In the genomic region with DNA sequence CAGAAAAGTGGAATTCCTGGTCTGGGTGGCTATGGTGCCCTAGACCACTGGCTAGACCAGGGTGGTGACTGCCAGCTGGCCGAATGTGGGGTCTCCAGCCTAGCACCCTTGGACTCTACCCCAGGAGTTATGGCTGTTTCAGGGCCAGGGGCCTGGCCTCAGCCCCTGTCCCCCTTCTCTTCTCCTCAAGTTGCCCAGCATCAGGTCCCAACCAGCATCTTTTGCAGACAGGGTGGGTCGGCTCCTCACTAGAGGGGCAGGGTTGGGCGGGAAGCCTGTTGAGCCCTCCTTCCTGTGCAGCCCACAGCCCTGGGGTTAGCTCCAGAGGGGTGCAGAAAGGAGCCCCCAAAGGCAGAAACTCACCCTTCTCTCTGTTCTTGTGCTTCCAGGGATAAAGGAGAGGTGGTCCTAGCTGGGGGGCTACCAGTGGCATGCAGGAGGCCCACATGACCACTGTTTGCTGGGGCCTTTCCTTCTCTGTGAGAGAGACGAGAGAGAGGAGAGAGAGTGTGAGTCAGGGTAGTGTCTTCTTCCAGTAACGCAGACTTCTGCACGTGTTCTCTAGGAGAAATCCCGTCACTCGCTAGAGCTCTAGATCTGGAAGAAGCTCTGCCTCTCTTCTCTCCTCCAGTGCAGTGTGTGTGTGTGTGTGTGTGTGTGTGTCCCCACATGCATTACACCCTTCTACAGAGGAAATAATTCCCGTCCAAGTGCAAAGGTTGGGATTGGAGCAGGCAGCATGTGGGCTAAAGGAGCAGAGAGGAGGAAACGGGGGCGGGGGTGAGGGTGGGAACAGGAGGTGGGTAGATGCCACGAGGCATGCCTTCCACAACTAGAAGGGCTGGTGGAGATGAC, we compare ENCODE assay signal across 11 cellular contexts.
DNase-seq lines count a peak whose midpoint lies in the region; ATAC-seq and TF ChIP-seq lines count a peak whose summit lies in the region.
"Had no signal": no experiment of that assay in that cellular context is flagged by ENCODE, and none has a peak within 500 bp of the region (broad histone marks: within the 10 kb centered on the region; RNA-seq: fewer than 3 reads in every experiment).

No MANE protein-coding gene starts in this region.

- BruUV-seq in MCF 10A (replicated peaks; lab: Mats Ljungman, UMichigan) = TSS peak; percentile 19
- no TSS peak for BruUV-seq in mammary epithelial cell (replicated peaks; lab: Mats Ljungman, UMichigan)

- H3K4me3 ChIP-seq in mammary epithelial cell (replicated peaks in 1 of 3; ENCODE audit: insufficient read depth in 1 of 3, low read depth in 2 of 3, low read length in 3 of 3) (no peak overlapping the region), lower leg skin (ENCODE audit: low read depth, poor library complexity, severe bottlenecking) (no peak overlapping the region), upper lobe of right lung (no peak overlapping the region)

- H3K27me3 ChIP-seq in mammary epithelial cell (ENCODE audit: insufficient read depth, low read length) (no peaks in the 10 kb centered on the region), upper lobe of right lung (no peaks in the 10 kb centered on the region)

- intact Hi-C loops in MCF 10A (cut with micrococcal nuclease) = no loop called here
- intact Hi-C loops in mammary epithelial cell (cut with micrococcal nuclease) = no loop called here
- intact Hi-C loops in lower leg skin (cut with DNase I; ENCODE audit: low total_unique reads) = no loop called here
- intact Hi-C loops in upper lobe of right lung (cut with DNase I) = no loop called here

- H3K79me2 ChIP-seq in mammary epithelial cell (ENCODE audit: insufficient read depth, low read length) = peaks cover 96% of the 10 kb centered on the region

- TF ChIP-seq CTCF in MCF 10A (IDR thresholded peaks at IDR 0.05; ENCODE audit: unreplicated experiment) (no peak), mammary epithelial cell (conservative IDR thresholded peaks at IDR 0.05 in 1 of 2, IDR thresholded peaks at IDR 0.05 in 1 of 2; ENCODE audit: extremely low read depth in 1 of 2, insufficient read depth in 1 of 2, low read depth in 1 of 2, low read length in 2 of 2) (no peak), lower leg skin (IDR thresholded peaks at IDR 0.05) (no peak), upper lobe of right lung (IDR thresholded peaks at IDR 0.05) (no peak)

- H3K9me3 ChIP-seq in mammary epithelial cell (replicated peaks; ENCODE audit: insufficient read depth, low read length) (no peaks in the 10 kb centered on the region), upper lobe of right lung (no peaks in the 10 kb centered on the region)

- H3K4me1 ChIP-seq in mammary epithelial cell (ENCODE audit: insufficient read depth, low read length) = peaks cover 13% of the 10 kb centered on the region
- peaks cover 18% of the 10 kb centered on the region for H3K4me1 ChIP-seq in upper lobe of right lung

- no peak for DNase-seq in MCF 10A (ENCODE audit: unreplicated experiment)
- DNase-seq in mammary epithelial cell = no peak
- DNase-seq in dermis blood vessel endothelial cell = peak; percentile 59
- peak; percentile 16 to 70 for DNase-seq in lower leg skin (ENCODE audit: low spot score in 2 of 2)
- DNase-seq in upper lobe of right lung = peak; percentile 56
- DNase-seq in pons (ENCODE audit: low spot score) = no peak
- DNase-seq in NOMO-1 treated with dmso at 0.1 percent for 144 hours (lab: John Stamatoyannopoulos, UW; ENCODE audit: unreplicated experiment) = no peak
- DNase-seq in NCI-H128 (lab: John Stamatoyannopoulos, UW; ENCODE audit: unreplicated experiment) = no peak
- DNase-seq: activated CD4-positive, alpha-beta T cell treated with anti-CD3 and anti-CD28 coated beads, Interleukin-2, amount 50 U/mL, for 1 hour; cerebellar nuclear complex; NCI-H1105 treated with DMSO at 0.1 percent for 48 hours had no signal

- no peak overlapping the region for H3K4me3 Mint-ChIP-seq in MCF 10A (ENCODE audit: unreplicated experiment)

- POLR2A ChIA-PET in MCF 10A (lab: Yijun Ruan, JAX) = interaction anchor here (1.5 kb wide), 1 partner anchor 27 kb away, joined by 4 read pairs; no protein-coding TSS in a partner anchor

- no peak for TF ChIP-seq POLR2A in lower leg skin (IDR thresholded peaks at IDR 0.05)

- 92% methylated on average over 9 of the region's 12 CpGs for WGBS in mammary epithelial cell (ENCODE audit: low coverage, missing lambda C conversion rate)
- 22 to 26% methylated on average over 10 to 12 of the region's 12 CpGs for WGBS in lower leg skin, 2 donors

- peaks cover 44% of the 10 kb centered on the region for H4K20me1 ChIP-seq in mammary epithelial cell (ENCODE audit: insufficient read depth, low read length)

- no peak overlapping the region for H3K9ac ChIP-seq in mammary epithelial cell (ENCODE audit: insufficient read depth, low read length)

- peaks cover 16% of the 10 kb centered on the region for H3K4me1 Mint-ChIP-seq in MCF 10A (ENCODE audit: insufficient read depth, unreplicated experiment)

- peaks cover 22% of the 10 kb centered on the region for H3K36me3 Mint-ChIP-seq in MCF 10A (ENCODE audit: insufficient read depth, unreplicated experiment)

- no peak overlapping the region for H2AFZ ChIP-seq in mammary epithelial cell (ENCODE audit: low read depth, low read length)

- no peak overlapping the region for H3K4me2 ChIP-seq in mammary epithelial cell (ENCODE audit: insufficient read depth, low read depth, low read length)

- in situ Hi-C loops in mammary epithelial cell (cut with MboI; ENCODE audit: low sequenced_read_pairs in 2 of 2) = no loop called here

- ATAC-seq in upper lobe of right lung = peak; percentile 2

- dilution Hi-C loops in mammary epithelial cell (cut with HindIII; ENCODE audit: low sequenced_read_pairs) = no loop called here

- no peaks in the 10 kb centered on the region for H3K27me3 Mint-ChIP-seq in MCF 10A (ENCODE audit: insufficient read depth, unreplicated experiment)

- H3K36me3 ChIP-seq in mammary epithelial cell (ENCODE audit: insufficient read depth, low read length) = peaks cover 7% of the 10 kb centered on the region
- no peaks in the 10 kb centered on the region for H3K36me3 ChIP-seq in upper lobe of right lung

- H3K27ac Mint-ChIP-seq in MCF 10A (ENCODE audit: low read depth, unreplicated experiment) = peak overlapping the region; percentile 9

- H3K27ac ChIP-seq in mammary epithelial cell (ENCODE audit: insufficient read depth, low read depth, low read length) (no peak overlapping the region), upper lobe of right lung (peak overlapping the region; percentile 63)

- H3K9me3 Mint-ChIP-seq in MCF 10A (ENCODE audit: unreplicated experiment) = no peaks in the 10 kb centered on the region

- CTCF ChIA-PET in MCF 10A (lab: Yijun Ruan, JAX) = interaction anchor here (0.6 kb wide), 1 partner anchor 16 kb away, joined by 4 read pairs; no protein-coding TSS in a partner anchor
- CTCF ChIA-PET in mammary epithelial cell (lab: Charles Lee; ENCODE audit: low non-redundant PET) = no interaction called here

Comparison
In these comparisons a context has a peak if more than half of its experiments do, and no peak if none do; other contexts are left out.
1. DNase-seq: peak in dermis blood vessel endothelial cell (single experiment), lower leg skin (2 of 2) and upper lobe of right lung (single experiment); none in MCF 10A (single experiment), mammary epithelial cell (single experiment), pons (single experiment), NOMO-1 treated with dmso at 0.1 percent for 144 hours (single experiment) and NCI-H128 (single experiment).